Comparison of ENCODE assay signal across 18 cellular contexts in genomic region chr2:173323371-173323770, GRCh38. TPM values are rescaled to one million over a fixed set of nuclear protein-coding genes. Genes with fewer than 3 reads are reported as not detected.
A peak's percentile ranks its signal among the peaks of the same experiment; 100 is the strongest.
DNase-seq lines count a peak whose midpoint lies in the region; ATAC-seq and TF ChIP-seq lines count a peak whose summit lies in the region.
"Had no signal": no experiment of that assay in that cellular context is flagged by ENCODE, and none has a peak within 500 bp of the region (broad histone marks: within the 10 kb centered on the region; RNA-seq: fewer than 3 reads in every experiment).

No MANE protein-coding gene starts in this region.

- H3K9me3 ChIP-seq in neural progenitor cell (ENCODE audit: low read depth): peaks cover 4% of the 10 kb centered on the region
- H3K9me3 ChIP-seq: BE2C had no signal

- no peak overlapping the region for H3K9ac ChIP-seq in neural progenitor cell
- H3K9ac ChIP-seq: GM23248 had no signal

- no peak overlapping the region for H3K4me3 ChIP-seq in neural progenitor cell
- H3K4me3 ChIP-seq: GM23248, HAP-1 had no signal

- H4K20me1 ChIP-seq in neural progenitor cell (ENCODE audit: low read depth): no peaks in the 10 kb centered on the region

- DNase-seq in Daoy (ENCODE audit: low read depth): peak; percentile 3
- DNase-seq in HT1080 (ENCODE audit: low read depth): peak; percentile 51
- peak; percentile 9 for DNase-seq in RPMI7951 (ENCODE audit: low read depth)
- DNase-seq in iris pigment epithelial cell (ENCODE audit: low read depth): peak; percentile 7
- no peak for DNase-seq in neural progenitor cell (ENCODE audit: low spot score)
- DNase-seq in mesenteric fat pad (ENCODE audit: low spot score): no peak
- DNase-seq: 8988T; BE2C; Caco-2; CD4-positive, alpha-beta T cell; DMS153; DMS79; GDM1; GM23248; KG1 had no signal

- no peak overlapping the region for H3K27ac Mint-ChIP-seq in neural progenitor cell
- H3K27ac Mint-ChIP-seq: CD4-positive, alpha-beta T cell had no signal

- no peak overlapping the region for H3K4me3 Mint-ChIP-seq in neural progenitor cell
- H3K4me3 Mint-ChIP-seq: CD4-positive, alpha-beta T cell had no signal

- H3K9me3 Mint-ChIP-seq in neural progenitor cell: peaks cover 28% of the 10 kb centered on the region

- no peaks in the 10 kb centered on the region for H3K79me2 ChIP-seq in neural progenitor cell (ENCODE audit: low read depth)

- H2AFZ ChIP-seq in neural progenitor cell (replicated peaks): no peak overlapping the region
- H2AFZ ChIP-seq: GM23248 had no signal

- peaks cover 3% of the 10 kb centered on the region for H3K27me3 Mint-ChIP-seq in neural progenitor cell (ENCODE audit: insufficient read depth, low read depth)
- H3K27me3 Mint-ChIP-seq: CD4-positive, alpha-beta T cell had no signal

- no peaks in the 10 kb centered on the region for H3F3A ChIP-seq in neural progenitor cell (ENCODE audit: low read depth)

- no peaks in the 10 kb centered on the region for H3K4me1 ChIP-seq in neural progenitor cell
- H3K4me1 ChIP-seq: BE2C, Caco-2, HAP-1 had no signal

- H3K4me2 ChIP-seq in neural progenitor cell: no peak overlapping the region

- H3K4me1 Mint-ChIP-seq in neural progenitor cell: no peaks in the 10 kb centered on the region

- ATAC-seq in HG03097 (IDR thresholded peaks at IDR 0.05; ENCODE audit: low FRiP score, unreplicated experiment): no peak

- no peak for TF ChIP-seq CTCF in neural progenitor cell (IDR thresholded peaks at IDR 0.05)

- no peaks in the 10 kb centered on the region for H3K27me3 ChIP-seq in neural progenitor cell
- H3K27me3 ChIP-seq: BE2C had no signal

- no peaks in the 10 kb centered on the region for H3K36me3 ChIP-seq in neural progenitor cell
- H3K36me3 ChIP-seq: BE2C, HAP-1 had no signal

- H3K27ac ChIP-seq in neural progenitor cell: no peak overlapping the region
- H3K27ac ChIP-seq: C4-2B, GM23248 had no signal

- no peaks in the 10 kb centered on the region for H3K36me3 Mint-ChIP-seq in neural progenitor cell

RNA-seq across cellular contexts. Expression of gene CDCA7, which starts 31.3 kb away (rescaled TPM):
- 18.0 and 24.8 TPM in 2 replicates for total RNA-seq in Daoy (2014; rRNA removed; shearing (Covaris generic))
- 24.6 and 25.4 TPM in 2 replicates for total RNA-seq in HT1080 (2014; rRNA removed; shearing (Covaris generic))
- polyA plus RNA-seq in HT1080 (2015; cell fraction: cytosol; rRNA removed): 42.7 and 45.5 TPM in 2 replicates
- 63.9 and 64.2 TPM in 2 replicates for polyA plus RNA-seq in HT1080 (2015; cell fraction: nucleus; rRNA removed)
- total RNA-seq in RPMI7951 (2014; rRNA removed; shearing (Covaris generic)): 21.4 and 28.8 TPM in 2 replicates
- 31.4 and 36.8 TPM in 2 replicates for total RNA-seq in neural progenitor cell (ENCODE audit: low replicate concordance)
- 0.22 TPM for total RNA-seq in mesenteric fat pad

Comparison
In these comparisons a context has a peak if more than half of its experiments do, and no peak if none do; other contexts are left out.
1. DNase-seq: peak in Daoy (single experiment), HT1080 (single experiment), RPMI7951 (single experiment) and iris pigment epithelial cell (single experiment); none in neural progenitor cell (single experiment) and mesenteric fat pad (single experiment).
2. RNA of gene CDCA7, which starts 31.3 kb away (total RNA-seq): 31.4 to 36.8 TPM in neural progenitor cell, 21.4 to 28.8 TPM in RPMI7951, 24.6 to 25.4 TPM in HT1080 and 18.0 to 24.8 TPM in Daoy; 0.22 TPM in mesenteric fat pad (single experiment); every median in the first group is over 10 times any median in the second.